Comparison of ENCODE assay signal across 30 cellular contexts in the genomic region with DNA sequence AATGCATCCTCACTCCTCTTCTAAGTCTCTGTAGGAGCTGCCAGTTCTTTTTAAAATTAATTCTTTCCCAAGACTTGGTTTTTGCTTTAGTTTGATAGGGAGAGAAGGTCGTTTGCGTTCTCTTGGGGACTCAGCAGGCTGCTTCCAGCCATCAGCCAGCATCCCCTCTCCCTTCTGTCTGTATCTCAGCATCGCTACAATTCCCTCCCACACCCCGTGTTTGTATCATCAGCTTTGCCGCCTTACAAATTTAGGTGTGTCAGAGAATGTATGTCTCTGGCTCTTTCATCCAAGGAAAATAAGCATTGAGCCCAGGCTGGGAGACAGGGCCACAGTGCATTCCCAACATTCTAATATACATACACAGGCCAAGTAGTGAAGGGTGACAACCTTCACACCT. TPM values are rescaled to one million over a fixed set of nuclear protein-coding genes. Genes with fewer than 3 reads are reported as not detected.
DNase-seq lines count a peak whose midpoint lies in the region; ATAC-seq and TF ChIP-seq lines count a peak whose summit lies in the region.
"Had no signal": no experiment of that assay in that cellular context is flagged by ENCODE, and none has a peak within 500 bp of the region (broad histone marks: within the 10 kb centered on the region; RNA-seq: fewer than 3 reads in every experiment).

No MANE protein-coding gene starts in this region.

- H3K36me3 Mint-ChIP-seq in natural killer cell treated with Interleukin-12 subunit alpha and Interleukin-12 subunit beta and Interleukin-15 and Interleukin-18, amount 100 ng/mL, for 72 hours = no peaks in the 10 kb centered on the region
- peaks cover 18% of the 10 kb centered on the region for H3K36me3 Mint-ChIP-seq in type B pancreatic cell
- H3K36me3 Mint-ChIP-seq: memory B cell had no signal

- DNase-seq in epithelial cell of proximal tubule (ENCODE audit: low read depth) (no peak), type B pancreatic cell (ENCODE audit: extremely low spot score, unreplicated experiment) (no peak), NCI-H2081 (lab: John Stamatoyannopoulos, UW) (no peak)
- DNase-seq in natural killer cell treated with Interleukin-12 subunit alpha and Interleukin-12 subunit beta and Interleukin-15 and Interleukin-18, amount 100 ng/mL, for 72 hours (ENCODE audit: low spot score) = no peak
- no peak for DNase-seq in activated CD4-positive, CD25-positive, alpha-beta regulatory T cell treated with anti-CD3 and anti-CD28 coated beads, Interleukin-2, amount 50 U/mL, for 72 hours
- DNase-seq in activated CD8-positive, alpha-beta memory T cell treated with anti-CD3 and anti-CD28 coated beads, Interleukin-2, amount 50 U/mL, for 48 hours = no peak
- DNase-seq: activated CD4-positive, alpha-beta T cell treated with anti-CD3 and anti-CD28 coated beads for 4 hours; activated CD8-positive, alpha-beta T cell treated with anti-CD3 and anti-CD28 coated beads, Interleukin-2, amount 10 ng/mL, durations not matched to agents 7 days and 5 days; activated naive CD4-positive, alpha-beta T cell treated with anti-CD3 and anti-CD28 coated beads, Interleukin-2, amount 50 U/mL, for 16 hours; COR-L47; DMS53; KG1; MG63; NCI-H1105 treated with DMSO at 0.1 percent for 48 hours; NCI-H1930; occipital lobe; Peyer's patch; SIG-M5; stimulated activated CD4-positive, alpha-beta T cell treated with anti-CD3 and anti-CD28 coated beads, Interleukin-4, amount 100 ng/mL, for 24 hours had no signal

- no peak overlapping the region; the same call in 1 of the 2 replicates for H3K27ac ChIP-seq in HUES6 (ENCODE audit: low read depth, low read length)
- H3K27ac ChIP-seq: C4-2B, gastroesophageal sphincter, prostate gland, tibial nerve had no signal

- H3K27ac Mint-ChIP-seq in natural killer cell treated with Interleukin-12 subunit alpha and Interleukin-12 subunit beta and Interleukin-15 and Interleukin-18, amount 100 ng/mL, for 72 hours = no peak overlapping the region
- peak overlapping the region; percentile 91 for H3K27ac Mint-ChIP-seq in type B pancreatic cell
- H3K27ac Mint-ChIP-seq: activated CD8-positive, alpha-beta T cell treated with anti-CD3 and anti-CD28 coated beads, Interleukin-2, amount 10 ng/mL, durations not matched to agents 7 days and 5 days; activated T-helper 17 cell treated with anti-CD3 and anti-CD28 coated beads, Interleukin-2, amount 50 U/mL, for 72 hours; memory B cell had no signal

- peak overlapping the region; percentile 83 for H3K4me3 Mint-ChIP-seq in natural killer cell treated with Interleukin-12 subunit alpha and Interleukin-12 subunit beta and Interleukin-15 and Interleukin-18, amount 100 ng/mL, for 72 hours
- H3K4me3 Mint-ChIP-seq in type B pancreatic cell = peak overlapping the region; percentile 91
- H3K4me3 Mint-ChIP-seq: memory B cell had no signal

- no peaks in the 10 kb centered on the region for H3K9me3 ChIP-seq in HUES6 (ENCODE audit: control insufficient read depth, insufficient read depth, low read depth, low read length)
- H3K9me3 ChIP-seq: gastroesophageal sphincter, MG63, Peyer's patch, prostate gland had no signal

- peaks cover 56 to 79% of the 10 kb centered on the region in 2 donors for H3K27me3 Mint-ChIP-seq in natural killer cell treated with Interleukin-12 subunit alpha and Interleukin-12 subunit beta and Interleukin-15 and Interleukin-18, amount 100 ng/mL, for 72 hours
- peaks cover 97% of the 10 kb centered on the region for H3K27me3 Mint-ChIP-seq in type B pancreatic cell

- peaks cover 25 to 43% of the 10 kb centered on the region in 2 donors for H3K4me1 Mint-ChIP-seq in natural killer cell treated with Interleukin-12 subunit alpha and Interleukin-12 subunit beta and Interleukin-15 and Interleukin-18, amount 100 ng/mL, for 72 hours (ENCODE audit: low read depth in 2 of 2)
- peaks cover 44% of the 10 kb centered on the region for H3K4me1 Mint-ChIP-seq in type B pancreatic cell (ENCODE audit: unreplicated experiment)

- H3K27me3 ChIP-seq in HUES6 (ENCODE audit: control insufficient read depth, insufficient read depth, low read length) = peaks cover 100% of the 10 kb centered on the region
- H3K27me3 ChIP-seq: MG63, Peyer's patch had no signal

- peak overlapping the region; percentile 87 for H3K9ac ChIP-seq in HUES6 (ENCODE audit: low read length)

- peak overlapping the region; percentile 57; the same call in 1 of the 2 replicates for H3K4me3 ChIP-seq in HUES6 (ENCODE audit: low read depth, low read length)
- peak overlapping the region; percentile 74 for H3K4me3 ChIP-seq in epithelial cell of proximal tubule (ENCODE audit: low read depth, low read length)
- H3K4me3 ChIP-seq: gastroesophageal sphincter, prostate gland, tibial nerve had no signal

- H3K9me3 Mint-ChIP-seq in natural killer cell treated with Interleukin-12 subunit alpha and Interleukin-12 subunit beta and Interleukin-15 and Interleukin-18, amount 100 ng/mL, for 72 hours = no peaks in the 10 kb centered on the region
- no peaks in the 10 kb centered on the region for H3K9me3 Mint-ChIP-seq in type B pancreatic cell
- H3K9me3 Mint-ChIP-seq: activated T-helper 17 cell treated with anti-CD3 and anti-CD28 coated beads, Interleukin-2, amount 50 U/mL, for 72 hours; memory B cell had no signal

- TF ChIP-seq CTCF in epithelial cell of proximal tubule (conservative IDR thresholded peaks at IDR 0.05; ENCODE audit: low read depth, low read length) (no peak), type B pancreatic cell (conservative IDR thresholded peaks at IDR 0.05) (no peak)

- H3K36me3 ChIP-seq in HUES6 (ENCODE audit: control insufficient read depth, insufficient read depth, low read length) = no peaks in the 10 kb centered on the region; the same call in 1 of the 2 replicates
- H3K36me3 ChIP-seq: prostate gland, tibial nerve had no signal

- no peak for ATAC-seq in natural killer cell treated with Interleukin-12 subunit alpha and Interleukin-12 subunit beta and Interleukin-15 and Interleukin-18, amount 100 ng/mL, for 72 hours
- no peak for ATAC-seq in GM18498 (IDR thresholded peaks at IDR 0.05; ENCODE audit: unreplicated experiment)
- ATAC-seq: activated CD8-positive, alpha-beta T cell treated with anti-CD3 and anti-CD28 coated beads, Interleukin-2, amount 10 ng/mL, durations not matched to agents 7 days and 5 days; activated T-helper 17 cell treated with anti-CD3 and anti-CD28 coated beads, Interleukin-2, amount 50 U/mL, for 72 hours; gastroesophageal sphincter; left lobe of liver; sciatic nerve had no signal

- H3K4me1 ChIP-seq in HUES6 (ENCODE audit: control insufficient read depth, insufficient read depth, low read length) = peaks cover 46% of the 10 kb centered on the region
- H3K4me1 ChIP-seq: prostate gland had no signal

RNA-seq across cellular contexts. Expression of a gene that starts 5.4 kb away (rescaled TPM):
- total RNA-seq in epithelial cell of proximal tubule = 42.9 and 55.6 TPM in 2 replicates
- 1 to 10 TPM; 1.9 to 2.2 TPM for total RNA-seq in natural killer cell treated with Interleukin-12 subunit alpha and Interleukin-12 subunit beta and Interleukin-15 and Interleukin-18, amount 100 ng/mL, for 72 hours
- 17.6 and 20.3 TPM in 2 replicates for total RNA-seq in type B pancreatic cell (ENCODE audit: low replicate concordance)
- total RNA-seq: activated CD8-positive, alpha-beta T cell treated with anti-CD3 and anti-CD28 coated beads, Interleukin-2, amount 10 ng/mL, durations not matched to agents 7 days and 5 days; occipital lobe had no signal

RNA-seq across cellular contexts. Expression of a gene that starts 5.8 kb away (rescaled TPM):
- total RNA-seq in epithelial cell of proximal tubule (2.8 and 5.5 TPM in 2 replicates), type B pancreatic cell (ENCODE audit: low replicate concordance) (10.1 and 20.8 TPM in 2 replicates)
- under 1 TPM in 1 of 2 donors, not detected in 1; 0.70 TPM for total RNA-seq in natural killer cell treated with Interleukin-12 subunit alpha and Interleukin-12 subunit beta and Interleukin-15 and Interleukin-18, amount 100 ng/mL, for 72 hours
- total RNA-seq: activated CD8-positive, alpha-beta T cell treated with anti-CD3 and anti-CD28 coated beads, Interleukin-2, amount 10 ng/mL, durations not matched to agents 7 days and 5 days; activated T-helper 17 cell treated with anti-CD3 and anti-CD28 coated beads, Interleukin-2, amount 50 U/mL, for 72 hours; G401; occipital lobe had no signal

RNA-seq across cellular contexts. Expression of a gene that starts 9.3 kb away (rescaled TPM):
- total RNA-seq in epithelial cell of proximal tubule = 22.6 and 49.9 TPM in 2 replicates
- total RNA-seq in natural killer cell treated with Interleukin-12 subunit alpha and Interleukin-12 subunit beta and Interleukin-15 and Interleukin-18, amount 100 ng/mL, for 72 hours = 10 to 100 TPM in 1 of 2 donors, 1 to 10 TPM in 1; 9.0 to 15.4 TPM
- 46.9 and 93.7 TPM in 2 replicates for total RNA-seq in type B pancreatic cell (ENCODE audit: low replicate concordance)
- total RNA-seq: occipital lobe had no signal

RNA-seq across cellular contexts. Expression of a gene that starts 11.4 kb away (rescaled TPM):
- 24.9 and 26.0 TPM in 2 replicates for total RNA-seq in epithelial cell of proximal tubule
- total RNA-seq in natural killer cell treated with Interleukin-12 subunit alpha and Interleukin-12 subunit beta and Interleukin-15 and Interleukin-18, amount 100 ng/mL, for 72 hours = 1 to 10 TPM; 1.1 to 2.7 TPM
- 9.8 and 11.7 TPM in 2 replicates for total RNA-seq in type B pancreatic cell (ENCODE audit: low replicate concordance)
- total RNA-seq: occipital lobe had no signal

RNA-seq across cellular contexts. Expression of a gene that starts 15.7 kb away (rescaled TPM):
- total RNA-seq in epithelial cell of proximal tubule (12.7 and 21.4 TPM in 2 replicates), type B pancreatic cell (ENCODE audit: low replicate concordance) (16.0 and 17.1 TPM in 2 replicates)
- total RNA-seq in natural killer cell treated with Interleukin-12 subunit alpha and Interleukin-12 subunit beta and Interleukin-15 and Interleukin-18, amount 100 ng/mL, for 72 hours = not detected
- total RNA-seq: activated CD8-positive, alpha-beta T cell treated with anti-CD3 and anti-CD28 coated beads, Interleukin-2, amount 10 ng/mL, durations not matched to agents 7 days and 5 days; activated T-helper 17 cell treated with anti-CD3 and anti-CD28 coated beads, Interleukin-2, amount 50 U/mL, for 72 hours; occipital lobe had no signal
